Comparison of ENCODE assay signal across 20 cellular contexts in genomic region chr2:199302851-199303250, GRCh38.
A peak's percentile ranks its signal among the peaks of the same experiment; 100 is the strongest.
DNase-seq lines count a peak whose midpoint lies in the region; ATAC-seq, FAIRE-seq and TF ChIP-seq lines count a peak whose summit lies in the region.
"Had no signal": no experiment of that assay in that cellular context is flagged by ENCODE, and none has a peak within 500 bp of the region (broad histone marks: within the 10 kb centered on the region; RNA-seq: fewer than 3 reads in every experiment).

No MANE protein-coding gene starts in this region.

- H3K4me3 Mint-ChIP-seq in progenitor cell of endocrine pancreas (ENCODE audit: low read depth): no peak overlapping the region
- H3K4me3 Mint-ChIP-seq: B cell had no signal

- no peak for TF ChIP-seq CTCF in AG09309 (IDR thresholded peaks at IDR 0.05; ENCODE audit: control insufficient read depth, insufficient read depth, low read depth, low read length, missing control alignments)
- TF ChIP-seq CTCF in progenitor cell of endocrine pancreas (IDR thresholded peaks at IDR 0.05; ENCODE audit: unreplicated experiment): no peak

- H3K27ac Mint-ChIP-seq in progenitor cell of endocrine pancreas: no peak overlapping the region
- H3K27ac Mint-ChIP-seq: B cell had no signal

- no peaks in the 10 kb centered on the region for H3K36me3 Mint-ChIP-seq in progenitor cell of endocrine pancreas (ENCODE audit: insufficient read depth)

- no peaks in the 10 kb centered on the region for H3K9me3 Mint-ChIP-seq in progenitor cell of endocrine pancreas (ENCODE audit: low read depth)

- ATAC-seq in HG03280 (IDR thresholded peaks at IDR 0.05; ENCODE audit: unreplicated experiment): no peak
- ATAC-seq: gastroesophageal sphincter, HepG2, Right ventricle myocardium inferior had no signal

- no peak for TF ChIP-seq POLR2A in H54 (IDR thresholded peaks at IDR 0.05; ENCODE audit: low read depth, low read length)

- peak; percentile 16 for DNase-seq in AG09309 (ENCODE audit: low read depth)
- no peak for DNase-seq in H54 (ENCODE audit: insufficient read length, low spot score)
- peak; percentile 79 for DNase-seq in astrocyte of the hippocampus (ENCODE audit: low read depth, low spot score)
- DNase-seq in lung microvascular endothelial cell (ENCODE audit: low read depth in 2 of 2): peak; percentile 24 to 30
- no peak for DNase-seq in activated CD4-positive, CD25-positive, alpha-beta regulatory T cell (lab: John Stamatoyannopoulos, UW)
- DNase-seq in progenitor cell of endocrine pancreas (ENCODE audit: low spot score, unreplicated experiment): no peak
- DNase-seq in DMS153 treated with DMSO at 0.1 percent for 48 hours (lab: John Stamatoyannopoulos, UW; ENCODE audit: unreplicated experiment): no peak
- DNase-seq: activated CD4-positive, alpha-beta T cell treated with anti-CD3 and anti-CD28 coated beads, Interleukin-2, amount 50 U/mL, for 1 hour; activated gamma-delta T cell treated with Interleukin-2 at 50 U/mL for 16 hours; anterior cingulate cortex; Calu3; cortex of kidney; NCI-H1930; stimulated activated CD4-positive, alpha-beta T cell treated with anti-CD3 and anti-CD28 coated beads, Interleukin-4, amount 100 ng/mL, for 1 hour had no signal

- no peak overlapping the region for H3K4me3 ChIP-seq in AG09309 (ENCODE audit: control insufficient read depth, low read depth, low read length)
- H3K4me3 ChIP-seq: gastroesophageal sphincter had no signal

- no peaks in the 10 kb centered on the region for H3K27me3 Mint-ChIP-seq in progenitor cell of endocrine pancreas
- H3K27me3 Mint-ChIP-seq: B cell had no signal

- no peaks in the 10 kb centered on the region for H3K4me1 Mint-ChIP-seq in progenitor cell of endocrine pancreas (ENCODE audit: low read depth)
- H3K4me1 Mint-ChIP-seq: B cell had no signal

- peak; percentile 58 for FAIRE-seq in H54 (lab: Jason Lieb, UNC)
- FAIRE-seq: endothelial cell of umbilical vein, HepG2 had no signal

Comparison
In these comparisons a context has a peak if more than half of its experiments do, and no peak if none do; other contexts are left out.
1. DNase-seq: peak in AG09309 (single experiment), astrocyte of the hippocampus (single experiment) and lung microvascular endothelial cell (2 of 2); none in H54 (single experiment), activated CD4-positive, CD25-positive, alpha-beta regulatory T cell (0 of 4), progenitor cell of endocrine pancreas (single experiment) and DMS153 treated with DMSO at 0.1 percent for 48 hours (single experiment).